8 cellular contexts compared by ENCODE assay signal in genomic region chr16:68842964-68843481, GRCh38. TPM values are rescaled to one million over a fixed set of nuclear protein-coding genes. Genes with fewer than 3 reads are reported as not detected.
DNase-seq lines count a peak whose midpoint lies in the region; ATAC-seq, FAIRE-seq and TF ChIP-seq lines count a peak whose summit lies in the region.
"Not testable (repeated sequence)": the region's sequence is repeated elsewhere in the genome, so short reads cannot be mapped to it uniquely, and the experiment has no call there.

No MANE protein-coding gene starts in this region.

- peaks cover 26% of the 10 kb centered on the region for H3K4me1 Mint-ChIP-seq in CD4-positive, alpha-beta T cell (ENCODE audit: low read depth)
- H3K4me1 Mint-ChIP-seq in neural progenitor cell, result peaks cover 15% of the 10 kb centered on the region

- not testable (repeated sequence) for H4K20me1 ChIP-seq in keratinocyte (ENCODE audit: control insufficient read depth, extremely low read depth, insufficient read depth, low read length); neural progenitor cell (ENCODE audit: low read depth)

- H3K9me1 ChIP-seq in keratinocyte (ENCODE audit: control insufficient read depth, extremely low read depth, insufficient read depth, low read length), result not testable (repeated sequence)

- not testable (repeated sequence) for H3K36me3 Mint-ChIP-seq in CD4-positive, alpha-beta T cell (ENCODE audit: low read depth); activated naive CD4-positive, alpha-beta T cell treated with anti-CD3 and anti-CD28 coated beads, Interleukin-2, amount 50 U/mL, for 72 hours; neural progenitor cell

- CTCF ChIA-PET in CD4-positive, alpha-beta T cell (lab: Charles Lee), result interaction anchor here (1.6 kb wide), 1 partner anchor 322 kb away, joined by 5 read pairs; no protein-coding TSS in a partner anchor

- not testable (repeated sequence) for H3K27me3 ChIP-seq in CD4-positive, alpha-beta T cell (ENCODE audit: control insufficient read depth, insufficient read depth, low read length); SJCRH30; endocrine pancreas (ENCODE audit: control insufficient read depth, insufficient read depth, low read length); keratinocyte (ENCODE audit: control insufficient read depth, extremely low read depth, insufficient read depth, low read length); neural progenitor cell

- DNase-seq in CD4-positive, alpha-beta T cell, result peak in 2 of 10 experiments; percentile 1 to 6
- not testable (repeated sequence) for DNase-seq in SJCRH30; activated naive CD4-positive, alpha-beta T cell treated with anti-CD3 and anti-CD28 coated beads, Interleukin-2, amount 50 U/mL, for 72 hours (ENCODE audit: low spot score in 2 of 2); keratinocyte (ENCODE audit: low read depth, low spot score); neural progenitor cell (ENCODE audit: low spot score)

- peak overlapping the region; percentile 68 for H3K27ac ChIP-seq in CD4-positive, alpha-beta T cell (ENCODE audit: low read depth, low read length)
- H3K27ac ChIP-seq in SJCRH30 (peak overlapping the region; percentile 86), keratinocyte (ENCODE audit: control insufficient read depth, insufficient read depth, low read length) (peak overlapping the region; percentile 73), temporal lobe (ENCODE audit: low read depth, low read length) (peak overlapping the region; percentile 80)
- not testable (repeated sequence) for H3K27ac ChIP-seq in neural progenitor cell

- dilution Hi-C loops in keratinocyte (cut with MboI; ENCODE audit: extremely low pct_ligation_motif_present, low sequenced_read_pairs), result not testable (repeated sequence)

- intact Hi-C loops in CD4-positive, alpha-beta T cell (cut with DNase I, micrococcal nuclease), result loop anchor here (1.0 to 5.0 kb wide), 6 partner anchors 290 to 601 kb away; partner anchors contain the start of genes CHTF8 (in 1 of the 2), TERF2 (in 1 of the 2) and UTP4 (in 1 of the 2)

- H3K79me2 ChIP-seq in keratinocyte (ENCODE audit: control insufficient read depth, insufficient read depth, low read length), result peaks cover 12% of the 10 kb centered on the region
- H3K79me2 ChIP-seq in neural progenitor cell (ENCODE audit: low read depth), result not testable (repeated sequence)

- not testable (repeated sequence) for FAIRE-seq in keratinocyte (lab: Jason Lieb, UNC)

- peak overlapping the region; percentile 60 for H3K27ac Mint-ChIP-seq in CD4-positive, alpha-beta T cell
- peak overlapping the region; percentile 73 to 84 for H3K27ac Mint-ChIP-seq in activated naive CD4-positive, alpha-beta T cell treated with anti-CD3 and anti-CD28 coated beads, Interleukin-2, amount 50 U/mL, for 72 hours
- peak overlapping the region; percentile 30 for H3K27ac Mint-ChIP-seq in neural progenitor cell

- not testable (repeated sequence) for H3K4me1 ChIP-seq in SJCRH30; endocrine pancreas (ENCODE audit: control insufficient read depth, insufficient read depth, low read length); keratinocyte (ENCODE audit: control insufficient read depth, extremely low read depth, insufficient read depth, low read length); neural progenitor cell

- peak overlapping the region; percentile 95 for H3K4me2 ChIP-seq in keratinocyte (ENCODE audit: control insufficient read depth, extremely low read depth, insufficient read depth, low read depth, low read length)
- H3K4me2 ChIP-seq in neural progenitor cell, result peak overlapping the region; percentile 83

- H3K4me3 Mint-ChIP-seq in CD4-positive, alpha-beta T cell, result peak overlapping the region; percentile 94
- H3K4me3 Mint-ChIP-seq in neural progenitor cell, result peak overlapping the region; percentile 85

- H3K4me3 ChIP-seq in SJCRH30 (peak overlapping the region; percentile 77), endocrine pancreas (ENCODE audit: control insufficient read depth, insufficient read depth, low read length) (peak overlapping the region; percentile 61), keratinocyte (ENCODE audit: control insufficient read depth in 2 of 3, extremely low read depth in 1 of 3, insufficient read depth in 2 of 3, low read depth in 1 of 3, low read length in 3 of 3) (peak overlapping the region; percentile 94 to 99 (median 97)), neural progenitor cell (peak overlapping the region; percentile 79)

- not testable (repeated sequence) for H3K9ac ChIP-seq in endocrine pancreas (ENCODE audit: control insufficient read depth, insufficient read depth, low read length); neural progenitor cell
- peak overlapping the region; percentile 94 for H3K9ac ChIP-seq in keratinocyte (ENCODE audit: control insufficient read depth, extremely low read depth, insufficient read depth, low read length)

- not testable (repeated sequence) for ATAC-seq in CD4-positive, alpha-beta T cell (ENCODE audit: poor library complexity); activated naive CD4-positive, alpha-beta T cell treated with anti-CD3 and anti-CD28 coated beads, Interleukin-2, amount 50 U/mL, for 72 hours
- peak; percentile 2 for ATAC-seq in HG03520 (IDR thresholded peaks at IDR 0.05; ENCODE audit: unreplicated experiment)

- not testable (repeated sequence) for H3K36me3 ChIP-seq in SJCRH30; endocrine pancreas (ENCODE audit: control insufficient read depth, insufficient read depth, low read length); keratinocyte (ENCODE audit: control insufficient read depth in 2 of 2, extremely low read depth in 1 of 2, insufficient read depth in 2 of 2, low read length in 2 of 2); neural progenitor cell

- TF ChIP-seq CTCF in CD4-positive, alpha-beta T cell (IDR thresholded peaks at IDR 0.05); keratinocyte (optimal IDR thresholded peaks at IDR 0.05 in 1 of 3, IDR thresholded peaks at IDR 0.05 in 1 of 3, conservative IDR thresholded peaks at IDR 0.05 in 1 of 3; ENCODE audit: extremely low read depth in 1 of 3, insufficient read depth in 2 of 3, low read length in 3 of 3); neural progenitor cell (IDR thresholded peaks at IDR 0.05): not testable (repeated sequence)

- POLR2A ChIA-PET in CD4-positive, alpha-beta T cell (lab: Charles Lee), result interaction anchor here (0.9 to 1.9 kb wide), 4 partner anchors 9 to 290 kb away, joined by 5 to 6 read pairs (median 6); no protein-coding TSS in a partner anchor

- H2AFZ ChIP-seq in keratinocyte (ENCODE audit: control insufficient read depth, low read length) (peak overlapping the region; percentile 98), neural progenitor cell (replicated peaks) (peak overlapping the region; percentile 97)

- H3K9me3 Mint-ChIP-seq in CD4-positive, alpha-beta T cell; activated naive CD4-positive, alpha-beta T cell treated with anti-CD3 and anti-CD28 coated beads, Interleukin-2, amount 50 U/mL, for 72 hours; neural progenitor cell: not testable (repeated sequence)

- not testable (repeated sequence) for H3F3A ChIP-seq in neural progenitor cell (ENCODE audit: low read depth)

- H3K27me3 Mint-ChIP-seq in CD4-positive, alpha-beta T cell; neural progenitor cell (ENCODE audit: insufficient read depth, low read depth): not testable (repeated sequence)

- not testable (repeated sequence) for H3K9me3 ChIP-seq in CD4-positive, alpha-beta T cell (ENCODE audit: control insufficient read depth, low read length); SJCRH30 (replicated peaks); endocrine pancreas (ENCODE audit: control insufficient read depth, low read length); keratinocyte (ENCODE audit: control insufficient read depth, low read depth, low read length); neural progenitor cell (ENCODE audit: low read depth)

RNA-seq across cellular contexts. Expression of gene TANGO6, which starts 0.3 kb away (rescaled TPM):
- 10 to 100 TPM; 17.1 to 18.1 TPM for total RNA-seq in CD4-positive, alpha-beta T cell
- total RNA-seq in SJCRH30 (2014; rRNA removed; shearing (Covaris generic)), result 5.8 and 7.3 TPM in 2 replicates
- total RNA-seq in activated naive CD4-positive, alpha-beta T cell treated with anti-CD3 and anti-CD28 coated beads, Interleukin-2, amount 50 U/mL, for 72 hours, result 10 to 100 TPM; 23.8 to 38.4 TPM
- polyA plus RNA-seq in keratinocyte, result 9.4 to 13.1 TPM (median 13.0 TPM) in 3 replicates
- polyA plus RNA-seq in keratinocyte (2011; ENCODE audit: low read depth), result 6.4 TPM
- polyA plus RNA-seq in keratinocyte (2011; cell fraction: cytosol; rRNA removed), result 6.5 and 9.4 TPM in 2 replicates
- polyA plus RNA-seq in keratinocyte (2011; cell fraction: nucleus; rRNA removed), result 13.4 and 14.3 TPM in 2 replicates
- 5.4 and 11.6 TPM in 2 replicates for polyA plus RNA-seq in keratinocyte (2012; ENCODE audit: low replicate concordance)
- 51.2 to 113 TPM (median 56.7 TPM) in 3 replicates for polyA minus RNA-seq in keratinocyte
- 9.4 TPM for polyA minus RNA-seq in keratinocyte (2011; cell fraction: cytosol; rRNA and poly(A)+ RNA removed)
- polyA minus RNA-seq in keratinocyte (2011; cell fraction: nucleus; rRNA and poly(A)+ RNA removed), result 31.1 and 79.9 TPM in 2 replicates
- 12.8 and 14.4 TPM in 2 replicates for total RNA-seq in neural progenitor cell (ENCODE audit: low replicate concordance)
- total RNA-seq in temporal lobe, result 22.4 TPM
